In genomic region chr1:234213576-234214128, GRCh38 we compare ENCODE assay signal across 8 cellular contexts.
A peak's percentile ranks its signal among the peaks of the same experiment; 100 is the strongest.
DNase-seq lines count a peak whose midpoint lies in the region; ATAC-seq and TF ChIP-seq lines count a peak whose summit lies in the region.

No MANE protein-coding gene starts in this region.

- in situ Hi-C loops in astrocyte of the cerebellum (cut with HindIII; ENCODE audit: low sequenced_read_pairs), result no loop called here

- intact Hi-C loops in head of caudate nucleus (cut with DNase I), result no loop called here

- no peaks in the 10 kb centered on the region for H3K9me3 ChIP-seq in mononuclear cell (ENCODE audit: low read depth, low read length)

- H3K27me3 ChIP-seq in HL-60 (ENCODE audit: insufficient read depth, poor library complexity, severe bottlenecking) (peaks cover 9% of the 10 kb centered on the region), mononuclear cell (ENCODE audit: insufficient read depth, low read length) (peaks cover 12% of the 10 kb centered on the region)

- no peak for ATAC-seq in HG03280 (IDR thresholded peaks at IDR 0.05; ENCODE audit: unreplicated experiment)

- no peak for TF ChIP-seq CTCF in HL-60 (IDR thresholded peaks at IDR 0.05; ENCODE audit: insufficient read depth, low read length)
- no peak for TF ChIP-seq CTCF in astrocyte of the cerebellum (IDR thresholded peaks at IDR 0.05; ENCODE audit: low read depth, low read length, missing control alignments)

- H3K4me1 ChIP-seq in mononuclear cell (ENCODE audit: insufficient read depth, low read length), result peaks cover 27% of the 10 kb centered on the region

- DNase-seq in CD1c-positive myeloid dendritic cell (ENCODE audit: extremely low spot score) (peak; percentile 86), HL-60 (ENCODE audit: low read depth in 1 of 2, low spot score in 1 of 2) (peak; percentile 68 to 75), astrocyte of the cerebellum (ENCODE audit: low read depth) (no peak), H4 (ENCODE audit: low spot score) (no peak), NCI-H1105 (lab: John Stamatoyannopoulos, UW) (no peak), head of caudate nucleus (no peak)

- H3K4me3 ChIP-seq in HL-60 (replicated peaks; ENCODE audit: insufficient read depth, low read length), result peak overlapping the region; percentile 46
- H3K4me3 ChIP-seq in astrocyte of the cerebellum (ENCODE audit: low read depth, low read length), result peak overlapping the region; percentile 41
- H3K4me3 ChIP-seq in mononuclear cell (ENCODE audit: low read length), result peak overlapping the region; percentile 28

- H3K27ac ChIP-seq in HL-60 (replicated peaks), result no peak overlapping the region

Comparison
In these comparisons a context has a peak if more than half of its experiments do, and no peak if none do; other contexts are left out.
1. DNase-seq: peak in CD1c-positive myeloid dendritic cell (single experiment) and HL-60 (2 of 2); none in astrocyte of the cerebellum (single experiment), H4 (single experiment), NCI-H1105 (single experiment) and head of caudate nucleus (0 of 42).
2. Peak in every context shown above with its lines, with median percentiles within 50 percentile points of each other: H3K4me3 ChIP-seq.